In genomic region chrX:130741584-130741983, GRCh38 we compare ENCODE assay signal across 25 cellular contexts.
DNase-seq lines count a peak whose midpoint lies in the region; ATAC-seq and TF ChIP-seq lines count a peak whose summit lies in the region.
"Had no signal": no experiment of that assay in that cellular context is flagged by ENCODE, and none has a peak within 500 bp of the region (broad histone marks: within the 10 kb centered on the region; RNA-seq: fewer than 3 reads in every experiment).

No MANE protein-coding gene starts in this region.

- H3K4me3 ChIP-seq in cardiac muscle cell: no peak overlapping the region
- H3K4me3 ChIP-seq: smooth muscle cell, stomach, transverse colon had no signal

- no peak for TF ChIP-seq CTCF in cardiac muscle cell (IDR thresholded peaks at IDR 0.05; ENCODE audit: low read depth, low read length)

- no peaks in the 10 kb centered on the region for H3K27me3 ChIP-seq in cardiac muscle cell
- H3K27me3 ChIP-seq: BE2C, stomach, transverse colon had no signal

- DNase-seq in cardiac muscle cell (ENCODE audit: low read depth in 1 of 2, low spot score in 1 of 2) (no peak), left ventricle myocardium superior (no peak), SK-MEL-5 (ENCODE audit: low read depth, low spot score) (peak; percentile 1), left kidney (ENCODE audit: low read depth, low spot score) (peak; percentile 46), 8988T (no peak), activated gamma-delta T cell treated with Interleukin-2 at 50 U/mL for 16 hours (no peak)
- DNase-seq: activated CD4-positive, alpha-beta T cell treated with anti-CD3 and anti-CD28 coated beads for 36 hours; activated CD8-positive, alpha-beta T cell treated with anti-CD3 and anti-CD28 coated beads, Interleukin-2, amount 10 ng/mL, durations not matched to agents 7 days and 5 days; anterior cingulate cortex; BE2C; caudate nucleus; CD8-positive, alpha-beta memory T cell; DMS79; GDM1; islet precursor cell; naive B cell; NCI-H2081 treated with DMSO at 0.1 percent for 48 hours; occipital lobe; stimulated activated CD4-positive, alpha-beta T cell treated with anti-CD3 and anti-CD28 coated beads, Interleukin-1b, Interleukin-23, amount 100 ng/mL, for 48 hours; stimulated activated CD8-positive, alpha-beta memory T cell treated with anti-CD3 and anti-CD28 coated beads, Interleukin-4, amount 100 ng/mL, for 48 hours; stomach; transverse colon had no signal

- no peak for ATAC-seq in left ventricle myocardium superior
- ATAC-seq in esophagus mucosa: no peak
- ATAC-seq in HG03521 (IDR thresholded peaks at IDR 0.05; ENCODE audit: unreplicated experiment): no peak
- ATAC-seq: activated CD4-positive, alpha-beta T cell treated with anti-CD3 and anti-CD28 coated beads for 36 hours; activated CD8-positive, alpha-beta T cell treated with anti-CD3 and anti-CD28 coated beads, Interleukin-2, amount 10 ng/mL, durations not matched to agents 7 days and 5 days had no signal

- H3K4me1 ChIP-seq in cardiac muscle cell (ENCODE audit: low read depth): peaks cover 25% of the 10 kb centered on the region
- H3K4me1 ChIP-seq: BE2C, stomach, transverse colon had no signal

- no peaks in the 10 kb centered on the region for H3K36me3 ChIP-seq in cardiac muscle cell
- H3K36me3 ChIP-seq: BE2C, stomach, transverse colon had no signal

- H3K9me3 ChIP-seq in cardiac muscle cell (ENCODE audit: low read depth): no peaks in the 10 kb centered on the region
- H3K9me3 ChIP-seq: BE2C, stomach, transverse colon had no signal

- H3K27ac ChIP-seq in cardiac muscle cell: peak overlapping the region; percentile 82
- H3K27ac ChIP-seq: stomach, transverse colon had no signal

- in situ Hi-C loops in SK-MEL-5 (cut with HindIII; ENCODE audit: low pct_unique_long_range_greater_than_20kb, low sequenced_read_pairs): no loop called here

- intact Hi-C loops in left ventricle myocardium superior (cut with micrococcal nuclease): no loop called here

Comparison
In these comparisons a context has a peak if more than half of its experiments do, and no peak if none do; other contexts are left out.
1. DNase-seq: peak in SK-MEL-5 (single experiment) and left kidney (single experiment); none in cardiac muscle cell (0 of 2), left ventricle myocardium superior (single experiment), 8988T (single experiment) and activated gamma-delta T cell treated with Interleukin-2 at 50 U/mL for 16 hours (single experiment).